In the genomic region with DNA sequence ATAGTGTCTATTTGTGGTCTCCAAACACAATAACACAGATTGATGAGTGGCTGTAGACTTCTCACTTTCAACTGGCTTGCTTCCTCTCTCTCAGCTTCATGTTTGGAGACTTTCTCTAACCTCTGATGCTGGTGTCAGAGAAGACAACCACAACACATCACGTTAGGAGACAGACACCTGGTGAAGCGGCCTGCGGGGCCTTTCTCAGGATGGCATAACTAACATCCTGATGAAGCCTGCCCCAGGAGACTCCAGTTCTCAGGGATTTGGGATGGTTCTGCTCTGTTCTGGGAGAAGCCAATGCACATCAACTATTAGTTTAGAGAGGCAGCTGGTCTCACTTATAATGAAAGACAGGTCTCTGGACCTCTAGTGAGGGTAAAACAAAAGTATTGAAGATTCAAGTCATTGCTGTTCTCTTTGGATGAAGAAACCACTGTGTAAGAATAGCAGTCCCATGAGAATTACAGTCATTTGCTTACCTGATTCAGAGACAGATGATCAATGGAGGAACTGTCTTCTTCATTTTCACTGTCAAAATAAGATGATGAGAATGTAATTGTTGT, we compare ENCODE assay signal across 2 cellular contexts.
TF ChIP-seq lines count a peak whose summit lies in the region.

No MANE protein-coding gene starts in this region.

TF ChIP-seq in WTC11, 78 proteins besides CTCF, POLR2A, EP300 and RAD21:
- TF ChIP-seq IRF2 (CRISPR knock-in tag; IDR thresholded peaks at IDR 0.05; ENCODE audit: borderline replicate concordance, low read depth) (no peak), NR1H2 (CRISPR knock-in tag; IDR thresholded peaks at IDR 0.05) (no peak), GRHL2 (CRISPR knock-in tag; IDR thresholded peaks at IDR 0.05; ENCODE audit: insufficient replicate concordance, severe bottlenecking) (no peak), ZNF263 (CRISPR knock-in tag; IDR thresholded peaks at IDR 0.05; ENCODE audit: low read depth) (no peak), GABPB1 (CRISPR knock-in tag; IDR thresholded peaks at IDR 0.05) (no peak), TEAD1 (CRISPR knock-in tag; IDR thresholded peaks at IDR 0.05) (no peak), ZNF423 (CRISPR knock-in tag; IDR thresholded peaks at IDR 0.05) (no peak)
- TF ChIP-seq, protein P1, sequence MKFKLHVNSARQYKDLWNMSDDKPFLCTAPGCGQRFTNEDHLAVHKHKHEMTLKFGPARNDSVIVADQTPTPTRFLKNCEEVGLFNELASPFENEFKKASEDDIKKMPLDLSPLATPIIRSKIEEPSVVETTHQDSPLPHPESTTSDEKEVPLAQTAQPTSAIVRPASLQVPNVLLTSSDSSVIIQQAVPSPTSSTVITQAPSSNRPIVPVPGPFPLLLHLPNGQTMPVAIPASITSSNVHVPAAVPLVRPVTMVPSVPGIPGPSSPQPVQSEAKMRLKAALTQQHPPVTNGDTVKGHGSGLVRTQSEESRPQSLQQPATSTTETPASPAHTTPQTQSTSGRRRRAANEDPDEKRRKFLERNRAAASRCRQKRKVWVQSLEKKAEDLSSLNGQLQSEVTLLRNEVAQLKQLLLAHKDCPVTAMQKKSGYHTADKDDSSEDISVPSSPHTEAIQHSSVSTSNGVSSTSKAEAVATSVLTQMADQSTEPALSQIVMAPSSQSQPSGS (CRISPR knock-in tag; IDR thresholded peaks at IDR 0.05; ENCODE audit: borderline replicate concordance, low read depth), result no peak
- TF ChIP-seq, protein P2, sequence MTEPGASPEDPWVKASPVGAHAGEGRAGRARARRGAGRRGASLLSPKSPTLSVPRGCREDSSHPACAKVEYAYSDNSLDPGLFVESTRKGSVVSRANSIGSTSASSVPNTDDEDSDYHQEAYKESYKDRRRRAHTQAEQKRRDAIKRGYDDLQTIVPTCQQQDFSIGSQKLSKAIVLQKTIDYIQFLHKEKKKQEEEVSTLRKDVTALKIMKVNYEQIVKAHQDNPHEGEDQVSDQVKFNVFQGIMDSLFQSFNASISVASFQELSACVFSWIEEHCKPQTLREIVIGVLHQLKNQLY (CRISPR knock-in tag; IDR thresholded peaks at IDR 0.05), result no peak
- TF ChIP-seq, protein P3, sequence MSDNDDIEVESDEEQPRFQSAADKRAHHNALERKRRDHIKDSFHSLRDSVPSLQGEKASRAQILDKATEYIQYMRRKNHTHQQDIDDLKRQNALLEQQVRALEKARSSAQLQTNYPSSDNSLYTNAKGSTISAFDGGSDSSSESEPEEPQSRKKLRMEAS (CRISPR knock-in tag; IDR thresholded peaks at IDR 0.05), result no peak
- TF ChIP-seq, protein P4, sequence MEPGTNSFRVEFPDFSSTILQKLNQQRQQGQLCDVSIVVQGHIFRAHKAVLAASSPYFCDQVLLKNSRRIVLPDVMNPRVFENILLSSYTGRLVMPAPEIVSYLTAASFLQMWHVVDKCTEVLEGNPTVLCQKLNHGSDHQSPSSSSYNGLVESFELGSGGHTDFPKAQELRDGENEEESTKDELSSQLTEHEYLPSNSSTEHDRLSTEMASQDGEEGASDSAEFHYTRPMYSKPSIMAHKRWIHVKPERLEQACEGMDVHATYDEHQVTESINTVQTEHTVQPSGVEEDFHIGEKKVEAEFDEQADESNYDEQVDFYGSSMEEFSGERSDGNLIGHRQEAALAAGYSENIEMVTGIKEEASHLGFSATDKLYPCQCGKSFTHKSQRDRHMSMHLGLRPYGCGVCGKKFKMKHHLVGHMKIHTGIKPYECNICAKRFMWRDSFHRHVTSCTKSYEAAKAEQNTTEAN (CRISPR knock-in tag; IDR thresholded peaks at IDR 0.05), result no peak
- TF ChIP-seq, protein P5, sequence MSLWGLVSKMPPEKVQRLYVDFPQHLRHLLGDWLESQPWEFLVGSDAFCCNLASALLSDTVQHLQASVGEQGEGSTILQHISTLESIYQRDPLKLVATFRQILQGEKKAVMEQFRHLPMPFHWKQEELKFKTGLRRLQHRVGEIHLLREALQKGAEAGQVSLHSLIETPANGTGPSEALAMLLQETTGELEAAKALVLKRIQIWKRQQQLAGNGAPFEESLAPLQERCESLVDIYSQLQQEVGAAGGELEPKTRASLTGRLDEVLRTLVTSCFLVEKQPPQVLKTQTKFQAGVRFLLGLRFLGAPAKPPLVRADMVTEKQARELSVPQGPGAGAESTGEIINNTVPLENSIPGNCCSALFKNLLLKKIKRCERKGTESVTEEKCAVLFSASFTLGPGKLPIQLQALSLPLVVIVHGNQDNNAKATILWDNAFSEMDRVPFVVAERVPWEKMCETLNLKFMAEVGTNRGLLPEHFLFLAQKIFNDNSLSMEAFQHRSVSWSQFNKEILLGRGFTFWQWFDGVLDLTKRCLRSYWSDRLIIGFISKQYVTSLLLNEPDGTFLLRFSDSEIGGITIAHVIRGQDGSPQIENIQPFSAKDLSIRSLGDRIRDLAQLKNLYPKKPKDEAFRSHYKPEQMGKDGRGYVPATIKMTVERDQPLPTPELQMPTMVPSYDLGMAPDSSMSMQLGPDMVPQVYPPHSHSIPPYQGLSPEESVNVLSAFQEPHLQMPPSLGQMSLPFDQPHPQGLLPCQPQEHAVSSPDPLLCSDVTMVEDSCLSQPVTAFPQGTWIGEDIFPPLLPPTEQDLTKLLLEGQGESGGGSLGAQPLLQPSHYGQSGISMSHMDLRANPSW (CRISPR knock-in tag; conservative IDR thresholded peaks at IDR 0.05; ENCODE audit: low read depth), result no peak
- TF ChIP-seq, protein P6, sequence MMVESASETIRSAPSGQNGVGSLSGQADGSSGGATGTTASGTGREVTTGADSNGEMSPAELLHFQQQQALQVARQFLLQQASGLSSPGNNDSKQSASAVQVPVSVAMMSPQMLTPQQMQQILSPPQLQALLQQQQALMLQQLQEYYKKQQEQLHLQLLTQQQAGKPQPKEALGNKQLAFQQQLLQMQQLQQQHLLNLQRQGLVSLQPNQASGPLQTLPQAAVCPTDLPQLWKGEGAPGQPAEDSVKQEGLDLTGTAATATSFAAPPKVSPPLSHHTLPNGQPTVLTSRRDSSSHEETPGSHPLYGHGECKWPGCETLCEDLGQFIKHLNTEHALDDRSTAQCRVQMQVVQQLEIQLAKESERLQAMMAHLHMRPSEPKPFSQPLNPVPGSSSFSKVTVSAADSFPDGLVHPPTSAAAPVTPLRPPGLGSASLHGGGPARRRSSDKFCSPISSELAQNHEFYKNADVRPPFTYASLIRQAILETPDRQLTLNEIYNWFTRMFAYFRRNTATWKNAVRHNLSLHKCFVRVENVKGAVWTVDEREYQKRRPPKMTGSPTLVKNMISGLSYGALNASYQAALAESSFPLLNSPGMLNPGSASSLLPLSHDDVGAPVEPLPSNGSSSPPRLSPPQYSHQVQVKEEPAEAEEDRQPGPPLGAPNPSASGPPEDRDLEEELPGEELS (CRISPR knock-in tag; IDR thresholded peaks at IDR 0.05), result no peak
- TF ChIP-seq, protein P7, sequence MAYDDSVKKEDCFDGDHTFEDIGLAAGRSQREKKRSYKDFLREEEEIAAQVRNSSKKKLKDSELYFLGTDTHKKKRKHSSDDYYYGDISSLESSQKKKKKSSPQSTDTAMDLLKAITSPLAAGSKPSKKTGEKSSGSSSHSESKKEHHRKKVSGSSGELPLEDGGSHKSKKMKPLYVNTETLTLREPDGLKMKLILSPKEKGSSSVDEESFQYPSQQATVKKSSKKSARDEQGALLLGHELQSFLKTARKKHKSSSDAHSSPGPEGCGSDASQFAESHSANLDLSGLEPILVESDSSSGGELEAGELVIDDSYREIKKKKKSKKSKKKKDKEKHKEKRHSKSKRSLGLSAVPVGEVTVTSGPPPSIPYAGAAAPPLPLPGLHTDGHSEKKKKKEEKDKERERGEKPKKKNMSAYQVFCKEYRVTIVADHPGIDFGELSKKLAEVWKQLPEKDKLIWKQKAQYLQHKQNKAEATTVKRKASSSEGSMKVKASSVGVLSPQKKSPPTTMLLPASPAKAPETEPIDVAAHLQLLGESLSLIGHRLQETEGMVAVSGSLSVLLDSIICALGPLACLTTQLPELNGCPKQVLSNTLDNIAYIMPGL (CRISPR knock-in tag; IDR thresholded peaks at IDR 0.05), result no peak

TF ChIP-seq in HepG2, 621 proteins besides CTCF, POLR2A, EP300 and RAD21:
- no peak for TF ChIP-seq PAWR (CRISPR knock-in tag; IDR thresholded peaks at IDR 0.05; ENCODE audit: borderline replicate concordance)
- TF ChIP-seq ZMAT3 (CRISPR knock-in tag; conservative IDR thresholded peaks at IDR 0.05), result no peak
- TF ChIP-seq, protein P8, sequence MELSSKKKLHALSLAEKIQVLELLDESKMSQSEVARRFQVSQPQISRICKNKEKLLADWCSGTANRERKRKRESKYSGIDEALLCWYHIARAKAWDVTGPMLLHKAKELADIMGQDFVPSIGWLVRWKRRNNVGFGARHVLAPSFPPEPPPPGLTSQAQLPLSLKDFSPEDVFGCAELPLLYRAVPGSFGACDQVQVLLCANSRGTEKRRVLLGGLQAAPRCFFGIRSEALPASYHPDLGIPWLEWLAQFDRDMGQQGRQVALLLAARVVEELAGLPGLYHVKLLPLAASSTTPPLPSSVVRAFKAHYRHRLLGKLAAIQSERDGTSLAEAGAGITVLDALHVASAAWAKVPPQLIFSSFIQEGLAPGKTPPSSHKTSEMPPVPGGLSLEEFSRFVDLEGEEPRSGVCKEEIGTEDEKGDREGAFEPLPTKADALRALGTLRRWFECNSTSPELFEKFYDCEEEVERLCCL (CRISPR knock-in tag; IDR thresholded peaks at IDR 0.05; ENCODE audit: borderline replicate concordance), result no peak
- no peak for TF ChIP-seq ZNF7 (CRISPR knock-in tag; IDR thresholded peaks at IDR 0.05)
- TF ChIP-seq HDAC6 (IDR thresholded peaks at IDR 0.05; ENCODE audit: low read depth, low read length), result no peak
